ENCODE assay signal across 8 cellular contexts in genomic region chr15:60520825-60521368, GRCh38. TPM values are rescaled to one million over a fixed set of nuclear protein-coding genes. Genes with fewer than 3 reads are reported as not detected.
DNase-seq lines count a peak whose midpoint lies in the region; ATAC-seq and TF ChIP-seq lines count a peak whose summit lies in the region.

No MANE protein-coding gene starts in this region.

- peak overlapping the region; percentile 75 for H3K27ac Mint-ChIP-seq in activated CD8-positive, alpha-beta memory T cell treated with anti-CD3 and anti-CD28 coated beads, Interleukin-2, amount 10 ng/mL, durations not matched to agents 7 days and 5 days
- peak overlapping the region in 7 of 10 donors; percentile 23 to 84 (median 59) for H3K27ac Mint-ChIP-seq in naive thymus-derived CD8-positive, alpha-beta T cell

- H3K4me1 Mint-ChIP-seq in activated CD8-positive, alpha-beta memory T cell treated with anti-CD3 and anti-CD28 coated beads, Interleukin-2, amount 10 ng/mL, durations not matched to agents 7 days and 5 days, result peaks cover 60% of the 10 kb centered on the region
- H3K4me1 Mint-ChIP-seq in naive thymus-derived CD8-positive, alpha-beta T cell, result peaks cover 36 to 66% (median 61%) of the 10 kb centered on the region in 4 donors

- CTCF ChIA-PET in activated CD8-positive, alpha-beta memory T cell treated with anti-CD3 and anti-CD28 coated beads, Interleukin-2, amount 10 ng/mL, durations not matched to agents 7 days and 5 days (lab: Charles Lee), result interaction anchor here (0.6 to 5.7 kb wide), 46 partner anchors 10 to 830 kb away, joined by 3 to 94 read pairs (median 4); no protein-coding TSS in a partner anchor

- no peaks in the 10 kb centered on the region for H3K27me3 Mint-ChIP-seq in activated CD8-positive, alpha-beta memory T cell treated with anti-CD3 and anti-CD28 coated beads, Interleukin-2, amount 10 ng/mL, durations not matched to agents 7 days and 5 days
- H3K27me3 Mint-ChIP-seq in naive thymus-derived CD8-positive, alpha-beta T cell, result no peaks in the 10 kb centered on the region

- no peak overlapping the region for H3K4me3 ChIP-seq in GM12864 (ENCODE audit: low read depth, low read length)
- no peak overlapping the region for H3K4me3 ChIP-seq in epithelial cell of esophagus (ENCODE audit: low read length)

- peaks cover 42% of the 10 kb centered on the region for H3K36me3 Mint-ChIP-seq in activated CD8-positive, alpha-beta memory T cell treated with anti-CD3 and anti-CD28 coated beads, Interleukin-2, amount 10 ng/mL, durations not matched to agents 7 days and 5 days
- H3K36me3 Mint-ChIP-seq in naive thymus-derived CD8-positive, alpha-beta T cell, result peaks cover 0 to 60% (median 5%) of the 10 kb centered on the region in 3 donors

- TF ChIP-seq CTCF in GM12864 (IDR thresholded peaks at IDR 0.05; ENCODE audit: low read depth, low read length, missing control alignments) (peak; percentile 78), epithelial cell of esophagus (IDR thresholded peaks at IDR 0.05; ENCODE audit: insufficient read depth, low read depth, low read length, missing control alignments) (peak; percentile 96)

- peak; percentile 65 for DNase-seq in GM12864 (ENCODE audit: low read depth)
- peak; percentile 9 for DNase-seq in NOMO-1 treated with dmso at 0.1 percent for 144 hours (lab: John Stamatoyannopoulos, UW; ENCODE audit: unreplicated experiment)
- DNase-seq in activated CD8-positive, alpha-beta memory T cell treated with anti-CD3 and anti-CD28 coated beads, Interleukin-2, amount 10 ng/mL, durations not matched to agents 7 days and 5 days, result peak; percentile 88
- peak; percentile 87 for DNase-seq in epithelial cell of esophagus (ENCODE audit: low read depth)
- DNase-seq in naive thymus-derived CD8-positive, alpha-beta T cell, result peak; percentile 61 to 86 (median 72)
- DNase-seq in stimulated activated naive CD4-positive, alpha-beta T cell treated with Interleukin-2 at 50 U/mL for 16 hours (lab: John Stamatoyannopoulos, UW), result peak; percentile 63
- no peak for DNase-seq in occipital lobe (lab: John Stamatoyannopoulos, UW)

- POLR2A ChIA-PET in naive thymus-derived CD8-positive, alpha-beta T cell (lab: Charles Lee), result interaction anchor here (0.5 to 1.5 kb wide), 16 partner anchors 8 to 396 kb away, joined by 3 to 7 read pairs (median 3); partner anchors contain the start of genes ANXA2 and ICE2

- no peaks in the 10 kb centered on the region for H3K9me3 Mint-ChIP-seq in activated CD8-positive, alpha-beta memory T cell treated with anti-CD3 and anti-CD28 coated beads, Interleukin-2, amount 10 ng/mL, durations not matched to agents 7 days and 5 days (ENCODE audit: low read depth)
- H3K9me3 Mint-ChIP-seq in naive thymus-derived CD8-positive, alpha-beta T cell, result no peaks in the 10 kb centered on the region

- peak overlapping the region; percentile 2 for H3K4me3 Mint-ChIP-seq in activated CD8-positive, alpha-beta memory T cell treated with anti-CD3 and anti-CD28 coated beads, Interleukin-2, amount 10 ng/mL, durations not matched to agents 7 days and 5 days
- H3K4me3 Mint-ChIP-seq in naive thymus-derived CD8-positive, alpha-beta T cell, result peak overlapping the region in 1 of 10 donors; percentile 59

- peak; percentile 60 for ATAC-seq in HG03432 (IDR thresholded peaks at IDR 0.05; ENCODE audit: unreplicated experiment)
- ATAC-seq in activated CD8-positive, alpha-beta memory T cell treated with anti-CD3 and anti-CD28 coated beads, Interleukin-2, amount 10 ng/mL, durations not matched to agents 7 days and 5 days, result peak; percentile 78
- ATAC-seq in naive thymus-derived CD8-positive, alpha-beta T cell, result peak; percentile 81 to 93

RNA-seq across cellular contexts. Expression of gene ICE2, which starts 42.0 kb away (rescaled TPM):
- 10 to 100 TPM; 54.6 to 74.2 TPM for total RNA-seq in activated CD8-positive, alpha-beta memory T cell treated with anti-CD3 and anti-CD28 coated beads, Interleukin-2, amount 10 ng/mL, durations not matched to agents 7 days and 5 days
- 10 to 100 TPM; 64.2 to 70.4 TPM for total RNA-seq in naive thymus-derived CD8-positive, alpha-beta T cell
- polyA plus RNA-seq in naive thymus-derived CD8-positive, alpha-beta T cell, result 10 to 100 TPM; 68.6 to 71.4 (median 69.2) TPM
- 55.7 TPM for total RNA-seq in occipital lobe
